ENCODE assay signal across 1 cellular context in the genomic region with DNA sequence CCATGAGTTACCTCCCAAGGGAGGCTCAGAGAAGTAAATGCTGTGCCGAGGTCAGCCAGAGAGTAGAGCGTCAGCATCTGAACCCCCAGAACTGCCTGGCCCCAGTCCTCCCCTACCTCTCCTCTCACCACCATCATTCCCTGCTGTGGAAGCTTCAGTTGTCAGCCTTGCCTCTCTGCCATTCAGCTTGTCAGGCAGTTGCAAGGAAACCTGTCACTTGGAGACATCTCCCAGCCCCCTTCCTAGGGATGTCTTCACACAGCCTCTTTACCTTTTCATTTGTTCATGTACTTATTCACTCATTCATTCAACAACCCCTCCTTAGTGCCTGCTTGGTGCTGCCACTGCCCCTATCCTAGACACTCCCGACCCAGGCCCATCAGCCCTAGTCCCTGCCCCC.
TF ChIP-seq lines count a peak whose summit lies in the region.

No MANE protein-coding gene starts in this region.

TF ChIP-seq in GM23338, 12 proteins besides CTCF, POLR2A, EP300 and RAD21:
- TF ChIP-seq NANOG (IDR thresholded peaks at IDR 0.05; ENCODE audit: borderline replicate concordance) (no peak), CREB1 (CRISPR knock-in tag; IDR thresholded peaks at IDR 0.05; ENCODE audit: low read depth) (no peak), REST (IDR thresholded peaks at IDR 0.05; ENCODE audit: unreplicated experiment) (no peak), EZH2 (IDR thresholded peaks at IDR 0.05; ENCODE audit: low read depth, unreplicated experiment) (no peak), EZH2phosphoT487 (IDR thresholded peaks at IDR 0.05; ENCODE audit: unreplicated experiment) (no peak), POLR2AphosphoS5 (IDR thresholded peaks at IDR 0.05; ENCODE audit: low read depth) (no peak), STAT1 (IDR thresholded peaks at IDR 0.05; ENCODE audit: unreplicated experiment) (no peak), ZNF114 (CRISPR knock-in tag; IDR thresholded peaks at IDR 0.05) (no peak), ZNF331 (CRISPR knock-in tag; IDR thresholded peaks at IDR 0.05; ENCODE audit: low read depth) (no peak), JUNB (IDR thresholded peaks at IDR 0.05; ENCODE audit: unreplicated experiment) (no peak), ZNF462 (CRISPR knock-in tag; IDR thresholded peaks at IDR 0.05) (no peak)
- TF ChIP-seq, protein P1, sequence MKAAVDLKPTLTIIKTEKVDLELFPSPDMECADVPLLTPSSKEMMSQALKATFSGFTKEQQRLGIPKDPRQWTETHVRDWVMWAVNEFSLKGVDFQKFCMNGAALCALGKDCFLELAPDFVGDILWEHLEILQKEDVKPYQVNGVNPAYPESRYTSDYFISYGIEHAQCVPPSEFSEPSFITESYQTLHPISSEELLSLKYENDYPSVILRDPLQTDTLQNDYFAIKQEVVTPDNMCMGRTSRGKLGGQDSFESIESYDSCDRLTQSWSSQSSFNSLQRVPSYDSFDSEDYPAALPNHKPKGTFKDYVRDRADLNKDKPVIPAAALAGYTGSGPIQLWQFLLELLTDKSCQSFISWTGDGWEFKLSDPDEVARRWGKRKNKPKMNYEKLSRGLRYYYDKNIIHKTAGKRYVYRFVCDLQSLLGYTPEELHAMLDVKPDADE (IDR thresholded peaks at IDR 0.05) = no peak
